Comparison of ENCODE assay signal across 7 cellular contexts in genomic region chr11:1584971-1585370, GRCh38. TPM values are rescaled to one million over a fixed set of nuclear protein-coding genes. Genes with fewer than 3 reads are reported as not detected.
"Had no signal": no experiment of that assay in that cellular context is flagged by ENCODE, and none has a peak within 500 bp of the region (broad histone marks: within the 10 kb centered on the region; RNA-seq: fewer than 3 reads in every experiment).

A gene with protein sequence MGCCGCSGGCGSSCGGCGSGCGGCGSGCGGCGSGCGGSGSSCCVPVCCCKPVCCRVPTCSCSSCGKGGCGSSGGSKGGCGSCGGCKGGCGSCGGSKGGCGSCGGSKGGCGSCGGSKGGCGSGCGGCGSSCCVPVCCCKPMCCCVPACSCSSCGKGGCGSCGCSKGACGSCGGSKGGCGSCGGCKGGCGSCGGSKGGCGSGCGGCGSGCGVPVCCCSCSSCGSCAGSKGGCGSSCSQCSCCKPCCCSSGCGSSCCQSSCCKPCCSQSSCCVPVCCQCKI (minus strand): TSS chr11:1585283. CDS start chr11:1585249, 34 bp downstream.

RNA-seq across cellular contexts. Expression of the gene that starts here (rescaled TPM):
- total RNA-seq: HepG2, HT1080, IMR-90, K562, M059J, Right ventricle myocardium superior, SJSA1 had no signal
- polyA plus RNA-seq: HepG2, IMR-90, K562 had no signal
